Comparison of ENCODE assay signal across 21 cellular contexts in genomic region chr11:99198215-99198614, GRCh38.
"Had no signal": no experiment of that assay in that cellular context is flagged by ENCODE, and none has a peak within 500 bp of the region (broad histone marks: within the 10 kb centered on the region; RNA-seq: fewer than 3 reads in every experiment).

No MANE protein-coding gene starts in this region.

- H3K27ac Mint-ChIP-seq: natural killer cell; stimulated activated naive B cell treated with anti-CD40 and anti-IgM and Interleukin-4, amounts not matched to agents 10 μg/mL and 1 μg/mL and 100 μg/mL, for 72 hours; stimulated activated naive CD8-positive, alpha-beta T cell treated with anti-CD3 and anti-CD28 coated beads, Interleukin-15, amount 100 ng/mL, for 72 hours had no signal

- H3K27me3 ChIP-seq: dorsolateral prefrontal cortex, ovary, suprapubic skin, transverse colon, vagina had no signal

- H3K27me3 Mint-ChIP-seq: stimulated activated naive B cell treated with anti-CD40 and anti-IgM and Interleukin-4, amounts not matched to agents 10 μg/mL and 1 μg/mL and 100 μg/mL, for 72 hours; stimulated activated naive CD8-positive, alpha-beta T cell treated with anti-CD3 and anti-CD28 coated beads, Interleukin-15, amount 100 ng/mL, for 72 hours had no signal

- H3K27ac ChIP-seq: dorsolateral prefrontal cortex, left ventricle myocardium inferior, lower lobe of right lung, ovary, psoas muscle, skin epidermis, suprapubic skin, transverse colon, vagina had no signal

- H3K9me3 Mint-ChIP-seq: stimulated activated naive CD8-positive, alpha-beta T cell treated with anti-CD3 and anti-CD28 coated beads, Interleukin-15, amount 100 ng/mL, for 72 hours had no signal

- H3K36me3 ChIP-seq: left ventricle myocardium inferior, lower lobe of right lung, ovary, suprapubic skin, transverse colon, vagina had no signal

- H3K4me3 Mint-ChIP-seq: natural killer cell; stimulated activated naive B cell treated with anti-CD40 and anti-IgM and Interleukin-4, amounts not matched to agents 10 μg/mL and 1 μg/mL and 100 μg/mL, for 72 hours; stimulated activated naive CD8-positive, alpha-beta T cell treated with anti-CD3 and anti-CD28 coated beads, Interleukin-15, amount 100 ng/mL, for 72 hours had no signal

- H3K4me1 Mint-ChIP-seq: natural killer cell; stimulated activated naive B cell treated with anti-CD40 and anti-IgM and Interleukin-4, amounts not matched to agents 10 μg/mL and 1 μg/mL and 100 μg/mL, for 72 hours; stimulated activated naive CD8-positive, alpha-beta T cell treated with anti-CD3 and anti-CD28 coated beads, Interleukin-15, amount 100 ng/mL, for 72 hours had no signal

- H3K4me3 ChIP-seq: dorsolateral prefrontal cortex, left ventricle myocardium inferior, lower lobe of right lung, ovary, psoas muscle, skin epidermis, suprapubic skin, transverse colon, vagina had no signal

- ATAC-seq: left cardiac atrium; lower lobe of right lung; natural killer cell; psoas muscle; right cardiac atrium; stimulated activated naive B cell treated with anti-CD40 and anti-IgM and Interleukin-4, amounts not matched to agents 10 μg/mL and 1 μg/mL and 100 μg/mL, for 72 hours; stimulated activated naive CD8-positive, alpha-beta T cell treated with anti-CD3 and anti-CD28 coated beads, Interleukin-15, amount 100 ng/mL, for 72 hours had no signal

- H3K9me3 ChIP-seq: left ventricle myocardium inferior, lower lobe of right lung, ovary, psoas muscle, suprapubic skin, transverse colon, vagina had no signal

- H3K4me1 ChIP-seq: left ventricle myocardium inferior, lower lobe of right lung, psoas muscle, suprapubic skin, transverse colon, vagina had no signal

- DNase-seq: dorsolateral prefrontal cortex; effector CD4-positive, alpha-beta T cell; left cardiac atrium; left ventricle myocardium inferior; lower lobe of right lung; natural killer cell; occipital lobe; ovary; posterior cingulate gyrus; psoas muscle; right cardiac atrium; stimulated activated CD4-positive, alpha-beta T cell treated with anti-CD3 and anti-CD28 coated beads, Interleukin-15, amount 100 ng/mL, for 24 hours; stimulated activated CD4-positive, alpha-beta T cell treated with anti-CD3 and anti-CD28 coated beads, Interleukin-2, amount 100 ng/mL, for 48 hours; stimulated activated naive B cell treated with anti-CD40 and anti-IgM and Interleukin-4, amounts not matched to agents 10 μg/mL and 1 μg/mL and 100 μg/mL, for 72 hours; stimulated activated naive CD8-positive, alpha-beta T cell treated with anti-CD3 and anti-CD28 coated beads, Interleukin-15, amount 100 ng/mL, for 72 hours; transverse colon had no signal

- FAIRE-seq: colon, frontal cortex had no signal

- H3K36me3 Mint-ChIP-seq: stimulated activated naive B cell treated with anti-CD40 and anti-IgM and Interleukin-4, amounts not matched to agents 10 μg/mL and 1 μg/mL and 100 μg/mL, for 72 hours had no signal
